ENCODE assay signal across 13 cellular contexts in genomic region chr18:3983351-3983969, GRCh38.
A peak's percentile ranks its signal among the peaks of the same experiment; 100 is the strongest.
DNase-seq lines count a peak whose midpoint lies in the region; ATAC-seq and TF ChIP-seq lines count a peak whose summit lies in the region.
"Had no signal": no experiment of that assay in that cellular context is flagged by ENCODE, and none has a peak within 500 bp of the region (broad histone marks: within the 10 kb centered on the region; RNA-seq: fewer than 3 reads in every experiment).

No MANE protein-coding gene starts in this region.

- H3K27me3 Mint-ChIP-seq in natural killer cell (ENCODE audit: low read depth in 2 of 2), result peaks cover 0 to 2% of the 10 kb centered on the region in 2 donors
- H3K27me3 Mint-ChIP-seq in T-helper 2 cell treated with Interferon-gamma antibody and Interleukin-4, amounts not matched to agents 5 μg/mL and 100 μg/mL, for 36 hours (ENCODE audit: low read depth), result no peaks in the 10 kb centered on the region
- H3K27me3 Mint-ChIP-seq: stimulated activated memory B cell treated with anti-CD40 and anti-IgM and Interleukin-4, amounts not matched to agents 10 μg/mL and 1 μg/mL and 100 μg/mL, for 72 hours had no signal

- no peaks in the 10 kb centered on the region for H3K36me3 Mint-ChIP-seq in natural killer cell
- H3K36me3 Mint-ChIP-seq in T-helper 2 cell treated with Interferon-gamma antibody and Interleukin-4, amounts not matched to agents 5 μg/mL and 100 μg/mL, for 36 hours (ENCODE audit: low read depth), result peaks cover 2% of the 10 kb centered on the region

- peaks cover 6 to 11% of the 10 kb centered on the region in 2 donors for H3K4me1 Mint-ChIP-seq in natural killer cell
- peaks cover 8% of the 10 kb centered on the region for H3K4me1 Mint-ChIP-seq in T-helper 2 cell treated with Interferon-gamma antibody and Interleukin-4, amounts not matched to agents 5 μg/mL and 100 μg/mL, for 36 hours (ENCODE audit: low read depth)

- H3K9me3 Mint-ChIP-seq in natural killer cell, result peaks cover 5 to 6% of the 10 kb centered on the region in 2 donors
- peaks cover 8% of the 10 kb centered on the region for H3K9me3 Mint-ChIP-seq in T-helper 2 cell treated with Interferon-gamma antibody and Interleukin-4, amounts not matched to agents 5 μg/mL and 100 μg/mL, for 36 hours

- intact Hi-C loops in dorsolateral prefrontal cortex (cut with DNase I) (no loop called here), natural killer cell (cut with micrococcal nuclease) (no loop called here)

- no peak for ATAC-seq in natural killer cell
- ATAC-seq: stimulated activated memory B cell treated with anti-CD40 and anti-IgM and Interleukin-4, amounts not matched to agents 10 μg/mL and 1 μg/mL and 100 μg/mL, for 72 hours had no signal

- no peak overlapping the region for H3K27ac Mint-ChIP-seq in natural killer cell
- H3K27ac Mint-ChIP-seq in T-helper 2 cell treated with Interferon-gamma antibody and Interleukin-4, amounts not matched to agents 5 μg/mL and 100 μg/mL, for 36 hours, result no peak overlapping the region
- H3K27ac Mint-ChIP-seq: stimulated activated memory B cell treated with anti-CD40 and anti-IgM and Interleukin-4, amounts not matched to agents 10 μg/mL and 1 μg/mL and 100 μg/mL, for 72 hours had no signal

- H3K4me3 ChIP-seq in dorsolateral prefrontal cortex, result no peak overlapping the region
- H3K4me3 ChIP-seq: adrenal gland had no signal

- H3K4me3 Mint-ChIP-seq in natural killer cell, result no peak overlapping the region
- no peak overlapping the region for H3K4me3 Mint-ChIP-seq in T-helper 2 cell treated with Interferon-gamma antibody and Interleukin-4, amounts not matched to agents 5 μg/mL and 100 μg/mL, for 36 hours
- H3K4me3 Mint-ChIP-seq: stimulated activated memory B cell treated with anti-CD40 and anti-IgM and Interleukin-4, amounts not matched to agents 10 μg/mL and 1 μg/mL and 100 μg/mL, for 72 hours had no signal

- DNase-seq in EH (ENCODE audit: low read depth) (peak; percentile 87), NCI-H446 (lab: John Stamatoyannopoulos, UW) (peak; percentile 29 to 74), dorsolateral prefrontal cortex (no peak), renal cortical epithelial cell (ENCODE audit: low read depth) (peak; percentile 61), natural killer cell (no peak), SKM-1 treated with dmso at 0.1 percent for 144 hours (lab: John Stamatoyannopoulos, UW; ENCODE audit: unreplicated experiment) (no peak)
- DNase-seq in T-helper 2 cell treated with Interferon-gamma antibody and Interleukin-4, amounts not matched to agents 5 μg/mL and 100 μg/mL, for 36 hours (ENCODE audit: low spot score), result no peak
- no peak for DNase-seq in central memory CD4-positive, alpha-beta T cell
- DNase-seq: DMS53, T1000 had no signal

- no peaks in the 10 kb centered on the region for H3K27me3 ChIP-seq in dorsolateral prefrontal cortex
- H3K27me3 ChIP-seq: adrenal gland had no signal

- TF ChIP-seq CTCF in dorsolateral prefrontal cortex (IDR thresholded peaks at IDR 0.05 in 54 of 56, conservative IDR thresholded peaks at IDR 0.05 in 2 of 56; ENCODE audit: low read depth in 1 of 56, partially characterized antibody in 56 of 56), result no peak
- TF ChIP-seq CTCF in natural killer cell (IDR thresholded peaks at IDR 0.05), result no peak

- peak overlapping the region in 34 of 59 donors; percentile 1 to 72 (median 42) for H3K27ac ChIP-seq in dorsolateral prefrontal cortex
- H3K27ac ChIP-seq: adrenal gland, neutrophil had no signal

Comparison
In these comparisons a context has a peak if more than half of its experiments do, and no peak if none do; other contexts are left out.
1. DNase-seq: peak in EH (single experiment), NCI-H446 (2 of 2) and renal cortical epithelial cell (single experiment); none in dorsolateral prefrontal cortex (0 of 10), natural killer cell (single experiment), T-helper 2 cell treated with Interferon-gamma antibody and Interleukin-4, amounts not matched to agents 5 μg/mL and 100 μg/mL, for 36 hours (single experiment), central memory CD4-positive, alpha-beta T cell (single experiment) and SKM-1 treated with dmso at 0.1 percent for 144 hours (single experiment).